Comparison of ENCODE assay signal across 21 cellular contexts in the genomic region with DNA sequence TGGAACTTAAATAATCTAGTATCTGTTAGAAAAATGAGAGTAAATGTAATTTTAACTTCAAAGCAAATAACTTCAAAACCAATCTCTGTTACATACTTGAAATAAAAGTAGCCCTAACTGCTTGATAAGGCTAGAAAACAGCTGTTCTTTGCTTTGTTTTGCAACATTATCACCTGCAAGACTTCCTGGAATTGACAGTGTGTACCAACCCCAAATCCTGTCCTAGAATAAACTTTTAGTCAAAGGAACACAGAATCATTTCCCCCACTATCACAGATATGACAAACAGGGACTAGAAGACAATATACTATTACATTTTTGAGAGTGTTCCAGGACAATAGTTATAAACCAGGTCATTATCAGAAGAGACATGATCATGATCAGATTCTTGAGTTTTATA.
DNase-seq lines count a peak whose midpoint lies in the region; ATAC-seq, FAIRE-seq and TF ChIP-seq lines count a peak whose summit lies in the region.
"Had no signal": no experiment of that assay in that cellular context is flagged by ENCODE, and none has a peak within 500 bp of the region (broad histone marks: within the 10 kb centered on the region; RNA-seq: fewer than 3 reads in every experiment).

No MANE protein-coding gene starts in this region.

- POLR2A ChIA-PET in endothelial cell of umbilical vein (lab: Charles Lee): no interaction called here

- H3K4me3 Mint-ChIP-seq in activated naive CD4-positive, alpha-beta T cell treated with anti-CD3 and anti-CD28 coated beads for 36 hours: no peak overlapping the region
- no peak overlapping the region for H3K4me3 Mint-ChIP-seq in IgD-negative memory B cell
- peak overlapping the region; percentile 52 for H3K4me3 Mint-ChIP-seq in natural killer cell treated with Interleukin-12 subunit alpha and Interleukin-12 subunit beta and Interleukin-15 and Interleukin-18, amount 100 ng/mL, for 72 hours
- H3K4me3 Mint-ChIP-seq: brain; stimulated activated memory B cell treated with anti-CD40 and anti-IgM and Interleukin-4, amounts not matched to agents 10 μg/mL and 1 μg/mL and 100 μg/mL, for 72 hours had no signal

- H3K27me3 Mint-ChIP-seq in activated naive CD4-positive, alpha-beta T cell treated with anti-CD3 and anti-CD28 coated beads for 36 hours (ENCODE audit: low read depth): no peaks in the 10 kb centered on the region
- H3K27me3 Mint-ChIP-seq in IgD-negative memory B cell: no peaks in the 10 kb centered on the region
- no peaks in the 10 kb centered on the region for H3K27me3 Mint-ChIP-seq in natural killer cell treated with Interleukin-12 subunit alpha and Interleukin-12 subunit beta and Interleukin-15 and Interleukin-18, amount 100 ng/mL, for 72 hours
- H3K27me3 Mint-ChIP-seq: brain; stimulated activated memory B cell treated with anti-CD40 and anti-IgM and Interleukin-4, amounts not matched to agents 10 μg/mL and 1 μg/mL and 100 μg/mL, for 72 hours had no signal

- H3K36me3 ChIP-seq in endothelial cell of umbilical vein (ENCODE audit: control insufficient read depth in 2 of 2, extremely low read depth in 1 of 2, insufficient read depth in 2 of 2, low read length in 2 of 2) (no peaks in the 10 kb centered on the region), ascending aorta (no peaks in the 10 kb centered on the region)
- H3K36me3 ChIP-seq: colonic mucosa, thoracic aorta had no signal

- H3K4me3 ChIP-seq in endothelial cell of umbilical vein (replicated peaks in 1 of 3; ENCODE audit: insufficient read depth in 1 of 3, low read depth in 1 of 3, low read length in 3 of 3): no peak overlapping the region
- no peak overlapping the region for H3K4me3 ChIP-seq in ascending aorta
- H3K4me3 ChIP-seq: colonic mucosa, GM12878, GM23248, sigmoid colon, thoracic aorta had no signal

- DNase-seq in activated naive CD4-positive, alpha-beta T cell treated with anti-CD3 and anti-CD28 coated beads for 36 hours: no peak
- no peak for DNase-seq in activated naive CD4-positive, alpha-beta T cell (lab: John Stamatoyannopoulos, UW)
- peak; percentile 71 for DNase-seq in endothelial cell of umbilical vein (ENCODE audit: low read depth, low spot score)
- DNase-seq in natural killer cell treated with Interleukin-12 subunit alpha and Interleukin-12 subunit beta and Interleukin-15 and Interleukin-18, amount 100 ng/mL, for 72 hours (ENCODE audit: low spot score): no peak
- no peak for DNase-seq in occipital lobe (lab: John Stamatoyannopoulos, UW)
- no peak for DNase-seq in ascending aorta (ENCODE audit: low spot score in 2 of 2)
- DNase-seq: activated CD4-positive, CD25-positive, alpha-beta regulatory T cell treated with anti-CD3 and anti-CD28 coated beads, Interleukin-2, amount 50 U/mL, for 72 hours; C1 segment of cervical spinal cord; colonic mucosa; DMS153; GM23248; mammary epithelial cell; NCI-H2171 treated with DMSO at 0.1 percent for 48 hours; sigmoid colon had no signal

- no peaks in the 10 kb centered on the region for H3K9me3 Mint-ChIP-seq in activated naive CD4-positive, alpha-beta T cell treated with anti-CD3 and anti-CD28 coated beads for 36 hours
- H3K9me3 Mint-ChIP-seq in IgD-negative memory B cell: no peaks in the 10 kb centered on the region
- H3K9me3 Mint-ChIP-seq in natural killer cell treated with Interleukin-12 subunit alpha and Interleukin-12 subunit beta and Interleukin-15 and Interleukin-18, amount 100 ng/mL, for 72 hours: peaks cover 4% of the 10 kb centered on the region
- H3K9me3 Mint-ChIP-seq: brain; stimulated activated memory B cell treated with anti-CD40 and anti-IgM and Interleukin-4, amounts not matched to agents 10 μg/mL and 1 μg/mL and 100 μg/mL, for 72 hours had no signal

- CTCF ChIA-PET in activated naive CD4-positive, alpha-beta T cell treated with anti-CD3 and anti-CD28 coated beads for 36 hours (lab: Charles Lee): interaction anchor here (0.8 kb wide), 1 partner anchor 23 kb away, joined by 4 read pairs; no protein-coding TSS in a partner anchor
- CTCF ChIA-PET in endothelial cell of umbilical vein (lab: Charles Lee): interaction anchor here (1.3 to 1.6 kb wide), 2 partner anchors 20 to 82 kb away, joined by 3 read pairs; no protein-coding TSS in a partner anchor

- peaks cover 45% of the 10 kb centered on the region for H3K36me3 Mint-ChIP-seq in activated naive CD4-positive, alpha-beta T cell treated with anti-CD3 and anti-CD28 coated beads for 36 hours (ENCODE audit: low read depth)
- H3K36me3 Mint-ChIP-seq in IgD-negative memory B cell: peaks cover 3% of the 10 kb centered on the region
- peaks cover 46% of the 10 kb centered on the region for H3K36me3 Mint-ChIP-seq in natural killer cell treated with Interleukin-12 subunit alpha and Interleukin-12 subunit beta and Interleukin-15 and Interleukin-18, amount 100 ng/mL, for 72 hours

- H3K4me1 ChIP-seq in endothelial cell of umbilical vein (ENCODE audit: control insufficient read depth, extremely low read depth, insufficient read depth, low read length) (peaks cover 17% of the 10 kb centered on the region), ascending aorta (peaks cover 4 to 5% of the 10 kb centered on the region in 2 donors)
- H3K4me1 ChIP-seq: colonic mucosa, parathyroid adenoma had no signal

- H3K9ac ChIP-seq in endothelial cell of umbilical vein (replicated peaks; ENCODE audit: extremely low read depth, insufficient read depth, low read length): no peak overlapping the region
- H3K9ac ChIP-seq: GM23248, parathyroid adenoma had no signal

- intact Hi-C loops in activated naive CD4-positive, alpha-beta T cell treated with anti-CD3 and anti-CD28 coated beads for 36 hours (cut with micrococcal nuclease): no loop called here
- intact Hi-C loops in endothelial cell of umbilical vein (cut with micrococcal nuclease) (no loop called here), ascending aorta (cut with DNase I) (no loop called here)

- H3K9me1 ChIP-seq in endothelial cell of umbilical vein (replicated peaks; ENCODE audit: control insufficient read depth, extremely low read depth, insufficient read depth, low read length): no peaks in the 10 kb centered on the region

- H3K4me1 Mint-ChIP-seq in activated naive CD4-positive, alpha-beta T cell treated with anti-CD3 and anti-CD28 coated beads for 36 hours (ENCODE audit: low read depth): peaks cover 45% of the 10 kb centered on the region
- peaks cover 3 to 8% (median 7%) of the 10 kb centered on the region in 3 donors for H3K4me1 Mint-ChIP-seq in IgD-negative memory B cell
- peaks cover 33 to 44% of the 10 kb centered on the region in 2 donors for H3K4me1 Mint-ChIP-seq in natural killer cell treated with Interleukin-12 subunit alpha and Interleukin-12 subunit beta and Interleukin-15 and Interleukin-18, amount 100 ng/mL, for 72 hours (ENCODE audit: low read depth in 2 of 2)
- H3K4me1 Mint-ChIP-seq: brain had no signal

- BruUV-seq in endothelial cell of umbilical vein (replicated peaks; lab: Mats Ljungman, UMichigan): no TSS peak

- TF ChIP-seq POLR2A in endothelial cell of umbilical vein (IDR thresholded peaks at IDR 0.05; ENCODE audit: low read depth, low read length): no peak

- H4K20me1 ChIP-seq in endothelial cell of umbilical vein (replicated peaks; ENCODE audit: control insufficient read depth, extremely low read depth, insufficient read depth, low read length): no peaks in the 10 kb centered on the region

- dilution Hi-C loops in endothelial cell of umbilical vein (cut with MboI; ENCODE audit: extremely low pct_ligation_motif_present, low sequenced_read_pairs): no loop called here

- H3K9me3 ChIP-seq in endothelial cell of umbilical vein (replicated peaks; ENCODE audit: control insufficient read depth, insufficient read depth, low read length) (no peaks in the 10 kb centered on the region), ascending aorta (no peaks in the 10 kb centered on the region)
- H3K9me3 ChIP-seq: colonic mucosa, sigmoid colon, thoracic aorta had no signal

- H3K79me2 ChIP-seq in endothelial cell of umbilical vein (ENCODE audit: control insufficient read depth, insufficient read depth, low read length): no peaks in the 10 kb centered on the region
- H3K79me2 ChIP-seq: parathyroid adenoma had no signal

- peak in 1 of 2 donors; percentile 24 for ATAC-seq in natural killer cell treated with Interleukin-12 subunit alpha and Interleukin-12 subunit beta and Interleukin-15 and Interleukin-18, amount 100 ng/mL, for 72 hours
- ATAC-seq in GM21381 (IDR thresholded peaks at IDR 0.05; ENCODE audit: unreplicated experiment): no peak
- ATAC-seq: GM12878; stimulated activated memory B cell treated with anti-CD40 and anti-IgM and Interleukin-4, amounts not matched to agents 10 μg/mL and 1 μg/mL and 100 μg/mL, for 72 hours had no signal

- H2AFZ ChIP-seq in endothelial cell of umbilical vein (ENCODE audit: low read depth, low read length): no peak overlapping the region
- H2AFZ ChIP-seq: GM23248, parathyroid adenoma had no signal

- H3K27me3 ChIP-seq in endothelial cell of umbilical vein (ENCODE audit: control insufficient read depth in 2 of 2, insufficient read depth in 2 of 2, low read length in 2 of 2): no peaks in the 10 kb centered on the region
- no peaks in the 10 kb centered on the region for H3K27me3 ChIP-seq in ascending aorta
- H3K27me3 ChIP-seq: colonic mucosa, sigmoid colon had no signal

- peak overlapping the region; percentile 62 for H3K27ac Mint-ChIP-seq in activated naive CD4-positive, alpha-beta T cell treated with anti-CD3 and anti-CD28 coated beads for 36 hours
- H3K27ac Mint-ChIP-seq in IgD-negative memory B cell: peak overlapping the region in 2 of 3 donors; percentile 44 to 68
- H3K27ac Mint-ChIP-seq in natural killer cell treated with Interleukin-12 subunit alpha and Interleukin-12 subunit beta and Interleukin-15 and Interleukin-18, amount 100 ng/mL, for 72 hours: peak overlapping the region; percentile 27 to 30
- H3K27ac Mint-ChIP-seq: brain; stimulated activated memory B cell treated with anti-CD40 and anti-IgM and Interleukin-4, amounts not matched to agents 10 μg/mL and 1 μg/mL and 100 μg/mL, for 72 hours had no signal

- peak; percentile 31 for FAIRE-seq in endothelial cell of umbilical vein (lab: Jason Lieb, UNC)
- FAIRE-seq: GM12878 had no signal

- H3K27ac ChIP-seq in endothelial cell of umbilical vein (ENCODE audit: insufficient read depth, low read depth, low read length) (no peak overlapping the region), ascending aorta (no peak overlapping the region)
- H3K27ac ChIP-seq: colonic mucosa, GM23248, parathyroid adenoma, sigmoid colon, thoracic aorta had no signal

- peak overlapping the region; percentile 36 for H3K4me2 ChIP-seq in endothelial cell of umbilical vein (ENCODE audit: insufficient read depth, low read length)

- TF ChIP-seq CTCF in endothelial cell of umbilical vein (IDR thresholded peaks at IDR 0.05; ENCODE audit: extremely low read depth in 1 of 2, insufficient read depth in 1 of 2, low read depth in 1 of 2, low read length in 2 of 2) (no peak), ascending aorta (IDR thresholded peaks at IDR 0.05) (no peak)

TF ChIP-seq in endothelial cell of umbilical vein, 7 proteins besides CTCF, POLR2A, EP300 and RAD21 (continues in another document):
- no peak for TF ChIP-seq JUN (IDR thresholded peaks at IDR 0.05; ENCODE audit: borderline replicate concordance, insufficient read depth, insufficient read length, low read depth)
- TF ChIP-seq GATA2 (IDR thresholded peaks at IDR 0.05; ENCODE audit: insufficient read depth, insufficient read length, low read depth, low read length): no peak
